Comparison of ENCODE assay signal across 1 cellular context in the genomic region with DNA sequence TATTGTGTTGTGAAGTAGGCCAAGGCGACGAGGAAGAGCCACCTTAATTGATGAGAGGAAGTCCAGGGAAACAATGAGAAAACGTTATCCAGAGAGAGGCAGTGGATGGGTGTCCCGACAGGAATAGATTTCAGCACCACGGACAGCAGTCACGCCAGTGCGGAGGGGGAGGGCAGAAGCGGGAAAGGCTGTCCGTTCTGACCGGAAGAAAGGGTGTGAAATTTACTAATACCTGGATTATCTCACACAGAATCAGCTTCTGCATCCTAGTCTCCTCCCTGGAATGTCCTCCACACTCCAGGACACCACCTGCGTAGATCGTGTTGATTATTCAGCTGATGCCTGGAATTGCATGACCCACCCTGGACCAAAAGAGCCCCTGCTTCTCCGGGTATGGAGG.
TF ChIP-seq lines count a peak whose summit lies in the region.

No MANE protein-coding gene starts in this region.

TF ChIP-seq in WTC11, 78 proteins besides CTCF, POLR2A, EP300 and RAD21 (continued from another document):
- TF ChIP-seq, protein P1, sequence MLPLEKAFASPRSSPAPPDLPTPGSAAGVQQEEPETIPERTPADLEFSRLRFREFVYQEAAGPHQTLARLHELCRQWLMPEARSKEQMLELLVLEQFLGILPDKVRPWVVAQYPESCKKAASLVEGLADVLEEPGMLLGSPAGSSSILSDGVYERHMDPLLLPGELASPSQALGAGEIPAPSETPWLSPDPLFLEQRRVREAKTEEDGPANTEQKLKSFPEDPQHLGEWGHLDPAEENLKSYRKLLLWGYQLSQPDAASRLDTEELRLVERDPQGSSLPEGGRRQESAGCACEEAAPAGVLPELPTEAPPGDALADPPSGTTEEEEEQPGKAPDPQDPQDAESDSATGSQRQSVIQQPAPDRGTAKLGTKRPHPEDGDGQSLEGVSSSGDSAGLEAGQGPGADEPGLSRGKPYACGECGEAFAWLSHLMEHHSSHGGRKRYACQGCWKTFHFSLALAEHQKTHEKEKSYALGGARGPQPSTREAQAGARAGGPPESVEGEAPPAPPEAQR (CRISPR knock-in tag; IDR thresholded peaks at IDR 0.05) = no peak
- TF ChIP-seq, protein P2, sequence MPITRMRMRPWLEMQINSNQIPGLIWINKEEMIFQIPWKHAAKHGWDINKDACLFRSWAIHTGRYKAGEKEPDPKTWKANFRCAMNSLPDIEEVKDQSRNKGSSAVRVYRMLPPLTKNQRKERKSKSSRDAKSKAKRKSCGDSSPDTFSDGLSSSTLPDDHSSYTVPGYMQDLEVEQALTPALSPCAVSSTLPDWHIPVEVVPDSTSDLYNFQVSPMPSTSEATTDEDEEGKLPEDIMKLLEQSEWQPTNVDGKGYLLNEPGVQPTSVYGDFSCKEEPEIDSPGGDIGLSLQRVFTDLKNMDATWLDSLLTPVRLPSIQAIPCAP (CRISPR knock-in tag; IDR thresholded peaks at IDR 0.05) = no peak
- TF ChIP-seq ZNF671 (CRISPR knock-in tag; IDR thresholded peaks at IDR 0.05) (no peak), RELA (CRISPR knock-in tag; IDR thresholded peaks at IDR 0.05; ENCODE audit: borderline replicate concordance) (no peak), ZNF423 (CRISPR knock-in tag; IDR thresholded peaks at IDR 0.05) (no peak), ELF4 (CRISPR knock-in tag; IDR thresholded peaks at IDR 0.05; ENCODE audit: low read depth) (no peak), ZNF232 (CRISPR knock-in tag; IDR thresholded peaks at IDR 0.05) (peak; percentile 90), SP1 (CRISPR knock-in tag; conservative IDR thresholded peaks at IDR 0.05) (no peak), ZNF138 (CRISPR knock-in tag; conservative IDR thresholded peaks at IDR 0.05) (no peak), MYBL2 (CRISPR knock-in tag; IDR thresholded peaks at IDR 0.05) (no peak), ZNF416 (CRISPR knock-in tag; IDR thresholded peaks at IDR 0.05) (no peak), IRF2 (CRISPR knock-in tag; IDR thresholded peaks at IDR 0.05; ENCODE audit: borderline replicate concordance, low read depth) (no peak), ATF1 (CRISPR knock-in tag; IDR thresholded peaks at IDR 0.05) (no peak), MXD4 (CRISPR knock-in tag; IDR thresholded peaks at IDR 0.05; ENCODE audit: borderline replicate concordance) (no peak), JAZF1 (CRISPR knock-in tag; IDR thresholded peaks at IDR 0.05) (no peak), KAT7 (CRISPR knock-in tag; IDR thresholded peaks at IDR 0.05; ENCODE audit: borderline replicate concordance) (no peak), TEAD1 (CRISPR knock-in tag; IDR thresholded peaks at IDR 0.05) (peak; percentile 71; the same call in 1 of the 2 replicates), ZNF263 (CRISPR knock-in tag; IDR thresholded peaks at IDR 0.05; ENCODE audit: low read depth) (no peak), GTF2I (CRISPR knock-in tag; conservative IDR thresholded peaks at IDR 0.05) (no peak), ESRRA (CRISPR knock-in tag; IDR thresholded peaks at IDR 0.05; ENCODE audit: borderline replicate concordance) (no peak; the same call in 1 of the 2 replicates), NR1H2 (CRISPR knock-in tag; IDR thresholded peaks at IDR 0.05) (no peak)
- TF ChIP-seq, protein P3, sequence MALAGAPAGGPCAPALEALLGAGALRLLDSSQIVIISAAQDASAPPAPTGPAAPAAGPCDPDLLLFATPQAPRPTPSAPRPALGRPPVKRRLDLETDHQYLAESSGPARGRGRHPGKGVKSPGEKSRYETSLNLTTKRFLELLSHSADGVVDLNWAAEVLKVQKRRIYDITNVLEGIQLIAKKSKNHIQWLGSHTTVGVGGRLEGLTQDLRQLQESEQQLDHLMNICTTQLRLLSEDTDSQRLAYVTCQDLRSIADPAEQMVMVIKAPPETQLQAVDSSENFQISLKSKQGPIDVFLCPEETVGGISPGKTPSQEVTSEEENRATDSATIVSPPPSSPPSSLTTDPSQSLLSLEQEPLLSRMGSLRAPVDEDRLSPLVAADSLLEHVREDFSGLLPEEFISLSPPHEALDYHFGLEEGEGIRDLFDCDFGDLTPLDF (CRISPR knock-in tag; IDR thresholded peaks at IDR 0.05) = no peak
- TF ChIP-seq, protein P4, sequence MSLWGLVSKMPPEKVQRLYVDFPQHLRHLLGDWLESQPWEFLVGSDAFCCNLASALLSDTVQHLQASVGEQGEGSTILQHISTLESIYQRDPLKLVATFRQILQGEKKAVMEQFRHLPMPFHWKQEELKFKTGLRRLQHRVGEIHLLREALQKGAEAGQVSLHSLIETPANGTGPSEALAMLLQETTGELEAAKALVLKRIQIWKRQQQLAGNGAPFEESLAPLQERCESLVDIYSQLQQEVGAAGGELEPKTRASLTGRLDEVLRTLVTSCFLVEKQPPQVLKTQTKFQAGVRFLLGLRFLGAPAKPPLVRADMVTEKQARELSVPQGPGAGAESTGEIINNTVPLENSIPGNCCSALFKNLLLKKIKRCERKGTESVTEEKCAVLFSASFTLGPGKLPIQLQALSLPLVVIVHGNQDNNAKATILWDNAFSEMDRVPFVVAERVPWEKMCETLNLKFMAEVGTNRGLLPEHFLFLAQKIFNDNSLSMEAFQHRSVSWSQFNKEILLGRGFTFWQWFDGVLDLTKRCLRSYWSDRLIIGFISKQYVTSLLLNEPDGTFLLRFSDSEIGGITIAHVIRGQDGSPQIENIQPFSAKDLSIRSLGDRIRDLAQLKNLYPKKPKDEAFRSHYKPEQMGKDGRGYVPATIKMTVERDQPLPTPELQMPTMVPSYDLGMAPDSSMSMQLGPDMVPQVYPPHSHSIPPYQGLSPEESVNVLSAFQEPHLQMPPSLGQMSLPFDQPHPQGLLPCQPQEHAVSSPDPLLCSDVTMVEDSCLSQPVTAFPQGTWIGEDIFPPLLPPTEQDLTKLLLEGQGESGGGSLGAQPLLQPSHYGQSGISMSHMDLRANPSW (CRISPR knock-in tag; conservative IDR thresholded peaks at IDR 0.05; ENCODE audit: low read depth) = no peak
- TF ChIP-seq, protein P5, sequence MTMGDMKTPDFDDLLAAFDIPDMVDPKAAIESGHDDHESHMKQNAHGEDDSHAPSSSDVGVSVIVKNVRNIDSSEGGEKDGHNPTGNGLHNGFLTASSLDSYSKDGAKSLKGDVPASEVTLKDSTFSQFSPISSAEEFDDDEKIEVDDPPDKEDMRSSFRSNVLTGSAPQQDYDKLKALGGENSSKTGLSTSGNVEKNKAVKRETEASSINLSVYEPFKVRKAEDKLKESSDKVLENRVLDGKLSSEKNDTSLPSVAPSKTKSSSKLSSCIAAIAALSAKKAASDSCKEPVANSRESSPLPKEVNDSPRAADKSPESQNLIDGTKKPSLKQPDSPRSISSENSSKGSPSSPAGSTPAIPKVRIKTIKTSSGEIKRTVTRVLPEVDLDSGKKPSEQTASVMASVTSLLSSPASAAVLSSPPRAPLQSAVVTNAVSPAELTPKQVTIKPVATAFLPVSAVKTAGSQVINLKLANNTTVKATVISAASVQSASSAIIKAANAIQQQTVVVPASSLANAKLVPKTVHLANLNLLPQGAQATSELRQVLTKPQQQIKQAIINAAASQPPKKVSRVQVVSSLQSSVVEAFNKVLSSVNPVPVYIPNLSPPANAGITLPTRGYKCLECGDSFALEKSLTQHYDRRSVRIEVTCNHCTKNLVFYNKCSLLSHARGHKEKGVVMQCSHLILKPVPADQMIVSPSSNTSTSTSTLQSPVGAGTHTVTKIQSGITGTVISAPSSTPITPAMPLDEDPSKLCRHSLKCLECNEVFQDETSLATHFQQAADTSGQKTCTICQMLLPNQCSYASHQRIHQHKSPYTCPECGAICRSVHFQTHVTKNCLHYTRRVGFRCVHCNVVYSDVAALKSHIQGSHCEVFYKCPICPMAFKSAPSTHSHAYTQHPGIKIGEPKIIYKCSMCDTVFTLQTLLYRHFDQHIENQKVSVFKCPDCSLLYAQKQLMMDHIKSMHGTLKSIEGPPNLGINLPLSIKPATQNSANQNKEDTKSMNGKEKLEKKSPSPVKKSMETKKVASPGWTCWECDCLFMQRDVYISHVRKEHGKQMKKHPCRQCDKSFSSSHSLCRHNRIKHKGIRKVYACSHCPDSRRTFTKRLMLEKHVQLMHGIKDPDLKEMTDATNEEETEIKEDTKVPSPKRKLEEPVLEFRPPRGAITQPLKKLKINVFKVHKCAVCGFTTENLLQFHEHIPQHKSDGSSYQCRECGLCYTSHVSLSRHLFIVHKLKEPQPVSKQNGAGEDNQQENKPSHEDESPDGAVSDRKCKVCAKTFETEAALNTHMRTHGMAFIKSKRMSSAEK (CRISPR knock-in tag; IDR thresholded peaks at IDR 0.05; ENCODE audit: borderline replicate concordance) = no peak
- TF ChIP-seq, protein P6, sequence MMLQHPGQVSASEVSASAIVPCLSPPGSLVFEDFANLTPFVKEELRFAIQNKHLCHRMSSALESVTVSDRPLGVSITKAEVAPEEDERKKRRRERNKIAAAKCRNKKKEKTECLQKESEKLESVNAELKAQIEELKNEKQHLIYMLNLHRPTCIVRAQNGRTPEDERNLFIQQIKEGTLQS (CRISPR knock-in tag; conservative IDR thresholded peaks at IDR 0.05) = no peak
- TF ChIP-seq, protein P7, sequence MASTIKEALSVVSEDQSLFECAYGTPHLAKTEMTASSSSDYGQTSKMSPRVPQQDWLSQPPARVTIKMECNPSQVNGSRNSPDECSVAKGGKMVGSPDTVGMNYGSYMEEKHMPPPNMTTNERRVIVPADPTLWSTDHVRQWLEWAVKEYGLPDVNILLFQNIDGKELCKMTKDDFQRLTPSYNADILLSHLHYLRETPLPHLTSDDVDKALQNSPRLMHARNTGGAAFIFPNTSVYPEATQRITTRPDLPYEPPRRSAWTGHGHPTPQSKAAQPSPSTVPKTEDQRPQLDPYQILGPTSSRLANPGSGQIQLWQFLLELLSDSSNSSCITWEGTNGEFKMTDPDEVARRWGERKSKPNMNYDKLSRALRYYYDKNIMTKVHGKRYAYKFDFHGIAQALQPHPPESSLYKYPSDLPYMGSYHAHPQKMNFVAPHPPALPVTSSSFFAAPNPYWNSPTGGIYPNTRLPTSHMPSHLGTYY (CRISPR knock-in tag; IDR thresholded peaks at IDR 0.05) = no peak
- TF ChIP-seq, protein P8, sequence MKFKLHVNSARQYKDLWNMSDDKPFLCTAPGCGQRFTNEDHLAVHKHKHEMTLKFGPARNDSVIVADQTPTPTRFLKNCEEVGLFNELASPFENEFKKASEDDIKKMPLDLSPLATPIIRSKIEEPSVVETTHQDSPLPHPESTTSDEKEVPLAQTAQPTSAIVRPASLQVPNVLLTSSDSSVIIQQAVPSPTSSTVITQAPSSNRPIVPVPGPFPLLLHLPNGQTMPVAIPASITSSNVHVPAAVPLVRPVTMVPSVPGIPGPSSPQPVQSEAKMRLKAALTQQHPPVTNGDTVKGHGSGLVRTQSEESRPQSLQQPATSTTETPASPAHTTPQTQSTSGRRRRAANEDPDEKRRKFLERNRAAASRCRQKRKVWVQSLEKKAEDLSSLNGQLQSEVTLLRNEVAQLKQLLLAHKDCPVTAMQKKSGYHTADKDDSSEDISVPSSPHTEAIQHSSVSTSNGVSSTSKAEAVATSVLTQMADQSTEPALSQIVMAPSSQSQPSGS (CRISPR knock-in tag; IDR thresholded peaks at IDR 0.05; ENCODE audit: borderline replicate concordance, low read depth) = no peak
- TF ChIP-seq, protein P9, sequence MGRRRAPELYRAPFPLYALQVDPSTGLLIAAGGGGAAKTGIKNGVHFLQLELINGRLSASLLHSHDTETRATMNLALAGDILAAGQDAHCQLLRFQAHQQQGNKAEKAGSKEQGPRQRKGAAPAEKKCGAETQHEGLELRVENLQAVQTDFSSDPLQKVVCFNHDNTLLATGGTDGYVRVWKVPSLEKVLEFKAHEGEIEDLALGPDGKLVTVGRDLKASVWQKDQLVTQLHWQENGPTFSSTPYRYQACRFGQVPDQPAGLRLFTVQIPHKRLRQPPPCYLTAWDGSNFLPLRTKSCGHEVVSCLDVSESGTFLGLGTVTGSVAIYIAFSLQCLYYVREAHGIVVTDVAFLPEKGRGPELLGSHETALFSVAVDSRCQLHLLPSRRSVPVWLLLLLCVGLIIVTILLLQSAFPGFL (CRISPR knock-in tag; IDR thresholded peaks at IDR 0.05; ENCODE audit: borderline replicate concordance) = peak; percentile 87
- TF ChIP-seq, protein P10, sequence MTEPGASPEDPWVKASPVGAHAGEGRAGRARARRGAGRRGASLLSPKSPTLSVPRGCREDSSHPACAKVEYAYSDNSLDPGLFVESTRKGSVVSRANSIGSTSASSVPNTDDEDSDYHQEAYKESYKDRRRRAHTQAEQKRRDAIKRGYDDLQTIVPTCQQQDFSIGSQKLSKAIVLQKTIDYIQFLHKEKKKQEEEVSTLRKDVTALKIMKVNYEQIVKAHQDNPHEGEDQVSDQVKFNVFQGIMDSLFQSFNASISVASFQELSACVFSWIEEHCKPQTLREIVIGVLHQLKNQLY (CRISPR knock-in tag; IDR thresholded peaks at IDR 0.05) = no peak
- TF ChIP-seq, protein P11, sequence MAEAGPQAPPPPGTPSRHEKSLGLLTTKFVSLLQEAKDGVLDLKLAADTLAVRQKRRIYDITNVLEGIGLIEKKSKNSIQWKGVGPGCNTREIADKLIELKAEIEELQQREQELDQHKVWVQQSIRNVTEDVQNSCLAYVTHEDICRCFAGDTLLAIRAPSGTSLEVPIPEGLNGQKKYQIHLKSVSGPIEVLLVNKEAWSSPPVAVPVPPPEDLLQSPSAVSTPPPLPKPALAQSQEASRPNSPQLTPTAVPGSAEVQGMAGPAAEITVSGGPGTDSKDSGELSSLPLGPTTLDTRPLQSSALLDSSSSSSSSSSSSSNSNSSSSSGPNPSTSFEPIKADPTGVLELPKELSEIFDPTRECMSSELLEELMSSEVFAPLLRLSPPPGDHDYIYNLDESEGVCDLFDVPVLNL (CRISPR knock-in tag; IDR thresholded peaks at IDR 0.05; ENCODE audit: borderline replicate concordance, low read depth) = no peak
- TF ChIP-seq, protein P12, sequence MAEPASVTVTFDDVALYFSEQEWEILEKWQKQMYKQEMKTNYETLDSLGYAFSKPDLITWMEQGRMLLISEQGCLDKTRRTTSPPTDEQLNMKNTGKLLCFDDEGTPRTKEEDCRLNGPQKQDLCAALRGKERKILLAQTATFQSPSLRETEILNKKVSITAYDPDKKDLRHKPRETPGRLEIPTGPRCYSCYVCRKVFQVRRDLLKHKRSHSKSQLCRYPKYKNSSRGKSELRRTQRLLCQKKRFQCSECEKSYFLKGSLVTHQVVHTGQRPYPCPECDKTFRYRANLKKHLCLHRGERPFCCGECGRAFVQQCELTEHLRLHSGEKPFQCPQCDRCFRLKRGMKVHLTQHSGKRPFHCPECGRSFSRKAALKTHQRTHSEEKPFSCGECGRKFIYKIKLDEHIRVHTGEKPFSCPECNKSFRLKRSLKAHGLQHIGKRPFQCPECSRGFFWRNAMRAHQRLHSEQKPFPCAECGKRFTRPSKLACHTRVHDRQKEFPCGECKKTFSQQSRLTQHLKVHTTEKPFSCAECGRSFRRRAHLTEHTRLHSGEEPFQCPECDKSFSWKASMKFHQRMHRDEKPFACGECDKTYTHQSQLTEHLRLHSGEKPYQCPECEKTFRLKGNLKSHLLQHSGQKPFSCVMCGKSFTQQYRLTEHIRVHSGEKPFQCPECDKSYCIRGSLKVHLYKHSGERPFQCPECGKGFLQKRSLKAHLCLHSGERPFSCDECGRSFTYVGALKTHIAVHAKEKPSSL (CRISPR knock-in tag; conservative IDR thresholded peaks at IDR 0.05) = no peak
- TF ChIP-seq, protein P13, sequence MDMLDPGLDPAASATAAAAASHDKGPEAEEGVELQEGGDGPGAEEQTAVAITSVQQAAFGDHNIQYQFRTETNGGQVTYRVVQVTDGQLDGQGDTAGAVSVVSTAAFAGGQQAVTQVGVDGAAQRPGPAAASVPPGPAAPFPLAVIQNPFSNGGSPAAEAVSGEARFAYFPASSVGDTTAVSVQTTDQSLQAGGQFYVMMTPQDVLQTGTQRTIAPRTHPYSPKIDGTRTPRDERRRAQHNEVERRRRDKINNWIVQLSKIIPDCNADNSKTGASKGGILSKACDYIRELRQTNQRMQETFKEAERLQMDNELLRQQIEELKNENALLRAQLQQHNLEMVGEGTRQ (CRISPR knock-in tag; IDR thresholded peaks at IDR 0.05) = no peak
